Comparison of ENCODE assay signal across 1 cellular context in the genomic region with DNA sequence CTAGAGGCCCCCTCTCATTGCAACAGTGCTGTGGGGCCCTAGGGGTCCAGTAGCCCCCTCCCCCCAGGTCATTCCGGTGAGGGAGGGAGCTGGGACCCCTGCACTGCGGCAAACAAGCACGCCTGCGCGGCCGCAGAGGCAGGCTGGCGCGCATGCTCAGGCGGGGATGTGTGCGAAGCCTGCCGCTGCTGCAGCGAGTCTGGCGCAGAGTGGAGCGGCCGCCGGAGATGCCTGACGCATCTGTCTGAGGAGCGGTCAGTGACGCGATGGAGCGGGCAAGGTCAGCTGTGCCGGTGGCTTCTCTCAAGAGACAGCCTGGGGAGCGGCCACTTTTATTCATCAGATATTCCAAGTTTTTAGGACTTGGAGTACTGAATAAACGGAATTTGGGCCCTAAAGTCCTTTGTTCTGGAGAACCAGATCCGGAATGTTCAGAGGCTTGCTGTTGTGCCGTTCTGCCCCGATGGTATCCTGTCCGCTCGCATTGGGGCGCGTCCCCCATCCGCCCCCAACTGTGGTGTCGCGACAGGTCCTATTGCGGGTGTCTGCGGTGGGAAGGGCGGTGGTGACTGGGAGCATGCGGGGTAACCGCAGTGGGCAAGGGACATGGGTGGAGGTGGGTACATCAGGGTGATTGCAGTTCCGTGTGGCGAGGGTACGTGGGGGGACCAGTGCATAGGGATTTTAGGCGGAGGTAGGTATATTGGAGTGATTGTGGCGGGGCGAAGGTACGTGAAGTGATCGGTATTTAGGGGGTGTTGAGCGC.
TF ChIP-seq lines count a peak whose summit lies in the region.

Gene SNRPN, plus strand, starts transcription at position 205 of the 766 bp plus-strand sequence. CDS start 19,467 bp downstream, outside the sequence.
A gene with protein sequence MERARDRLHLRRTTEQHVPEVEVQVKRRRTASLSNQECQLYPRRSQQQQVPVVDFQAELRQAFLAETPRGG (plus strand): TSS at position 205 of the 766 bp plus-strand sequence. CDS start 62 bp downstream, at position 267.

TF ChIP-seq in HepG2, 621 proteins besides CTCF, POLR2A, EP300 and RAD21 (continued from another document and continues in another):
- TF ChIP-seq FOXA1 (IDR thresholded peaks at IDR 0.05) = no peak
- TF ChIP-seq FOXA1 (CRISPR knock-in tag; IDR thresholded peaks at IDR 0.05) = no peak
- no peak for TF ChIP-seq KDM1A (CRISPR knock-in tag; IDR thresholded peaks at IDR 0.05)
- TF ChIP-seq ZBTB26 (CRISPR knock-in tag; IDR thresholded peaks at IDR 0.05; ENCODE audit: borderline replicate concordance) = no peak
- no peak for TF ChIP-seq MAFG (CRISPR knock-in tag; IDR thresholded peaks at IDR 0.05)
- no peak for TF ChIP-seq NFIB (CRISPR knock-in tag; IDR thresholded peaks at IDR 0.05; ENCODE audit: borderline replicate concordance)
- TF ChIP-seq ATF7 (IDR thresholded peaks at IDR 0.05) = no peak
- no peak for TF ChIP-seq ATF7 (CRISPR knock-in tag; IDR thresholded peaks at IDR 0.05)
- TF ChIP-seq ZBTB3 (CRISPR knock-in tag; IDR thresholded peaks at IDR 0.05; ENCODE audit: borderline replicate concordance, low read depth) = no peak
- no peak; the same call in 1 of the 2 replicates for TF ChIP-seq STAG1 (CRISPR knock-in tag; IDR thresholded peaks at IDR 0.05)
- 0 out of 2 replicates have a peak, but pooled peaks have one; percentile 55 for TF ChIP-seq SMAD3 (CRISPR knock-in tag; IDR thresholded peaks at IDR 0.05)
- TF ChIP-seq ZNF674 (CRISPR knock-in tag; IDR thresholded peaks at IDR 0.05; ENCODE audit: low read depth) = no peak
- no peak for TF ChIP-seq RARG (CRISPR knock-in tag; IDR thresholded peaks at IDR 0.05; ENCODE audit: low read depth)
- TF ChIP-seq MYC (CRISPR knock-in tag; IDR thresholded peaks at IDR 0.05; ENCODE audit: borderline replicate concordance) = no peak; the same call in 1 of the 2 replicates
- TF ChIP-seq GMEB1 (CRISPR knock-in tag; IDR thresholded peaks at IDR 0.05; ENCODE audit: borderline replicate concordance) = no peak
- no peak for TF ChIP-seq NFYB (CRISPR knock-in tag; IDR thresholded peaks at IDR 0.05)
- TF ChIP-seq SALL1 (CRISPR knock-in tag; IDR thresholded peaks at IDR 0.05) = peak; percentile 33; the same call in 1 of the 2 replicates
- no peak for TF ChIP-seq EZH2 (conservative IDR thresholded peaks at IDR 0.05; ENCODE audit: low read depth, low read length)
- peak; percentile 37; the same call in 1 of the 2 replicates for TF ChIP-seq HDAC1 (CRISPR knock-in tag; IDR thresholded peaks at IDR 0.05)
- TF ChIP-seq ETV5 (CRISPR knock-in tag; IDR thresholded peaks at IDR 0.05; ENCODE audit: borderline replicate concordance) = 0 out of 2 replicates have a peak, but pooled peaks have one; percentile 9
- TF ChIP-seq, protein P1, sequence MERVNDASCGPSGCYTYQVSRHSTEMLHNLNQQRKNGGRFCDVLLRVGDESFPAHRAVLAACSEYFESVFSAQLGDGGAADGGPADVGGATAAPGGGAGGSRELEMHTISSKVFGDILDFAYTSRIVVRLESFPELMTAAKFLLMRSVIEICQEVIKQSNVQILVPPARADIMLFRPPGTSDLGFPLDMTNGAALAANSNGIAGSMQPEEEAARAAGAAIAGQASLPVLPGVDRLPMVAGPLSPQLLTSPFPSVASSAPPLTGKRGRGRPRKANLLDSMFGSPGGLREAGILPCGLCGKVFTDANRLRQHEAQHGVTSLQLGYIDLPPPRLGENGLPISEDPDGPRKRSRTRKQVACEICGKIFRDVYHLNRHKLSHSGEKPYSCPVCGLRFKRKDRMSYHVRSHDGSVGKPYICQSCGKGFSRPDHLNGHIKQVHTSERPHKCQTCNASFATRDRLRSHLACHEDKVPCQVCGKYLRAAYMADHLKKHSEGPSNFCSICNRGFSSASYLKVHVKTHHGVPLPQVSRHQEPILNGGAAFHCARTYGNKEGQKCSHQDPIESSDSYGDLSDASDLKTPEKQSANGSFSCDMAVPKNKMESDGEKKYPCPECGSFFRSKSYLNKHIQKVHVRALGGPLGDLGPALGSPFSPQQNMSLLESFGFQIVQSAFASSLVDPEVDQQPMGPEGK (CRISPR knock-in tag; IDR thresholded peaks at IDR 0.05) = peak; percentile 85
- TF ChIP-seq ZNF83 (CRISPR knock-in tag; IDR thresholded peaks at IDR 0.05; ENCODE audit: borderline replicate concordance) = no peak
- TF ChIP-seq MAZ (IDR thresholded peaks at IDR 0.05; ENCODE audit: borderline replicate concordance, low read depth, low read length) = no peak
- TF ChIP-seq MAZ (CRISPR knock-in tag; IDR thresholded peaks at IDR 0.05; ENCODE audit: low read depth) = 0 out of 2 replicates have a peak, but pooled peaks have one; percentile 26
- TF ChIP-seq ZSCAN22 (CRISPR knock-in tag; IDR thresholded peaks at IDR 0.05) = no peak
- no peak for TF ChIP-seq ZBTB33 (CRISPR knock-in tag; IDR thresholded peaks at IDR 0.05)
- no peak for TF ChIP-seq FOXP1 (IDR thresholded peaks at IDR 0.05)
- no peak for TF ChIP-seq FOXP1 (CRISPR knock-in tag; IDR thresholded peaks at IDR 0.05)
- TF ChIP-seq CEBPB (IDR thresholded peaks at IDR 0.05; ENCODE audit: borderline replicate concordance, low read depth, low read length) = no peak
- no peak for TF ChIP-seq RARA (CRISPR knock-in tag; IDR thresholded peaks at IDR 0.05)
- TF ChIP-seq ZNF484 (CRISPR knock-in tag; IDR thresholded peaks at IDR 0.05; ENCODE audit: borderline replicate concordance, low read depth) = no peak
- TF ChIP-seq PTBP1 (IDR thresholded peaks at IDR 0.05; ENCODE audit: low read depth, low read length, poor library complexity, severe bottlenecking) = no peak
- no peak for TF ChIP-seq XBP1 (CRISPR knock-in tag; IDR thresholded peaks at IDR 0.05)
- TF ChIP-seq, protein P2, sequence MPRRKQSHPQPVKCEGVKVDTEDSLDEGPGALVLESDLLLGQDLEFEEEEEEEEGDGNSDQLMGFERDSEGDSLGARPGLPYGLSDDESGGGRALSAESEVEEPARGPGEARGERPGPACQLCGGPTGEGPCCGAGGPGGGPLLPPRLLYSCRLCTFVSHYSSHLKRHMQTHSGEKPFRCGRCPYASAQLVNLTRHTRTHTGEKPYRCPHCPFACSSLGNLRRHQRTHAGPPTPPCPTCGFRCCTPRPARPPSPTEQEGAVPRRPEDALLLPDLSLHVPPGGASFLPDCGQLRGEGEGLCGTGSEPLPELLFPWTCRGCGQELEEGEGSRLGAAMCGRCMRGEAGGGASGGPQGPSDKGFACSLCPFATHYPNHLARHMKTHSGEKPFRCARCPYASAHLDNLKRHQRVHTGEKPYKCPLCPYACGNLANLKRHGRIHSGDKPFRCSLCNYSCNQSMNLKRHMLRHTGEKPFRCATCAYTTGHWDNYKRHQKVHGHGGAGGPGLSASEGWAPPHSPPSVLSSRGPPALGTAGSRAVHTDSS (CRISPR knock-in tag; conservative IDR thresholded peaks at IDR 0.05) = no peak
- TF ChIP-seq, protein P3, sequence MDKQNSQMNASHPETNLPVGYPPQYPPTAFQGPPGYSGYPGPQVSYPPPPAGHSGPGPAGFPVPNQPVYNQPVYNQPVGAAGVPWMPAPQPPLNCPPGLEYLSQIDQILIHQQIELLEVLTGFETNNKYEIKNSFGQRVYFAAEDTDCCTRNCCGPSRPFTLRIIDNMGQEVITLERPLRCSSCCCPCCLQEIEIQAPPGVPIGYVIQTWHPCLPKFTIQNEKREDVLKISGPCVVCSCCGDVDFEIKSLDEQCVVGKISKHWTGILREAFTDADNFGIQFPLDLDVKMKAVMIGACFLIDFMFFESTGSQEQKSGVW (CRISPR knock-in tag; IDR thresholded peaks at IDR 0.05; ENCODE audit: borderline replicate concordance) = no peak
- TF ChIP-seq ZSCAN30 (CRISPR knock-in tag; IDR thresholded peaks at IDR 0.05) = no peak
- TF ChIP-seq RFX1 (IDR thresholded peaks at IDR 0.05) = no peak
- no peak for TF ChIP-seq PRDM4 (CRISPR knock-in tag; IDR thresholded peaks at IDR 0.05; ENCODE audit: borderline replicate concordance)
- TF ChIP-seq MATR3 (CRISPR knock-in tag; IDR thresholded peaks at IDR 0.05) = no peak
- no peak for TF ChIP-seq ZNF282 (IDR thresholded peaks at IDR 0.05; ENCODE audit: partially characterized antibody)
- TF ChIP-seq ZNF460 (CRISPR knock-in tag; IDR thresholded peaks at IDR 0.05; ENCODE audit: borderline replicate concordance) = no peak
- TF ChIP-seq ZBTB7B (CRISPR knock-in tag; IDR thresholded peaks at IDR 0.05) = peak; percentile 86
- TF ChIP-seq MXD3 (CRISPR knock-in tag; IDR thresholded peaks at IDR 0.05) = no peak
- TF ChIP-seq ZNF138 (CRISPR knock-in tag; IDR thresholded peaks at IDR 0.05; ENCODE audit: low read depth) = no peak
- no peak for TF ChIP-seq ZNF451 (CRISPR knock-in tag; IDR thresholded peaks at IDR 0.05)
- TF ChIP-seq RBFOX2 (IDR thresholded peaks at IDR 0.05; ENCODE audit: low read depth, low read length) = peak; percentile 83
- no peak for TF ChIP-seq TBP (CRISPR knock-in tag; IDR thresholded peaks at IDR 0.05)
- TF ChIP-seq EEA1 (CRISPR knock-in tag; IDR thresholded peaks at IDR 0.05; ENCODE audit: borderline replicate concordance) = no peak
- TF ChIP-seq, protein P4, sequence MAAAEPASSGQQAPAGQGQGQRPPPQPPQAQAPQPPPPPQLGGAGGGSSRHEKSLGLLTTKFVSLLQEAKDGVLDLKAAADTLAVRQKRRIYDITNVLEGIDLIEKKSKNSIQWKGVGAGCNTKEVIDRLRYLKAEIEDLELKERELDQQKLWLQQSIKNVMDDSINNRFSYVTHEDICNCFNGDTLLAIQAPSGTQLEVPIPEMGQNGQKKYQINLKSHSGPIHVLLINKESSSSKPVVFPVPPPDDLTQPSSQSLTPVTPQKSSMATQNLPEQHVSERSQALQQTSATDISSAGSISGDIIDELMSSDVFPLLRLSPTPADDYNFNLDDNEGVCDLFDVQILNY (CRISPR knock-in tag; conservative IDR thresholded peaks at IDR 0.05) = no peak
- TF ChIP-seq, protein P5, sequence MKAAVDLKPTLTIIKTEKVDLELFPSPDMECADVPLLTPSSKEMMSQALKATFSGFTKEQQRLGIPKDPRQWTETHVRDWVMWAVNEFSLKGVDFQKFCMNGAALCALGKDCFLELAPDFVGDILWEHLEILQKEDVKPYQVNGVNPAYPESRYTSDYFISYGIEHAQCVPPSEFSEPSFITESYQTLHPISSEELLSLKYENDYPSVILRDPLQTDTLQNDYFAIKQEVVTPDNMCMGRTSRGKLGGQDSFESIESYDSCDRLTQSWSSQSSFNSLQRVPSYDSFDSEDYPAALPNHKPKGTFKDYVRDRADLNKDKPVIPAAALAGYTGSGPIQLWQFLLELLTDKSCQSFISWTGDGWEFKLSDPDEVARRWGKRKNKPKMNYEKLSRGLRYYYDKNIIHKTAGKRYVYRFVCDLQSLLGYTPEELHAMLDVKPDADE (CRISPR knock-in tag; IDR thresholded peaks at IDR 0.05) = no peak
